9 cellular contexts compared by ENCODE assay signal in genomic region chr13:23578411-23579071, GRCh38. TPM values are rescaled to one million over a fixed set of nuclear protein-coding genes. Genes with fewer than 3 reads are reported as not detected.
DNase-seq lines count a peak whose midpoint lies in the region; ATAC-seq lines count a peak whose summit lies in the region.
"Had no signal": no experiment of that assay in that cellular context is flagged by ENCODE, and none has a peak within 500 bp of the region (broad histone marks: within the 10 kb centered on the region; RNA-seq: fewer than 3 reads in every experiment).

No MANE protein-coding gene starts in this region.

- peak; percentile 59 for ATAC-seq in HG02884 (IDR thresholded peaks at IDR 0.05; ENCODE audit: unreplicated experiment)

- DNase-seq in NCI-H2081 (lab: John Stamatoyannopoulos, UW): peak; percentile 39 to 46
- DNase-seq in NCI-H2081 treated with DMSO at 0.1 percent for 48 hours (lab: John Stamatoyannopoulos, UW): no peak
- peak; percentile 4 for DNase-seq in NCI-H2196 treated with DMSO at 0.1 percent for 48 hours (lab: John Stamatoyannopoulos, UW; ENCODE audit: unreplicated experiment)
- peak; percentile 81 for DNase-seq in activated CD4-positive, alpha-beta T cell treated with anti-CD3 and anti-CD28 coated beads for 48 hours
- DNase-seq in ecto neural progenitor cell (ENCODE audit: low spot score): peak; percentile 81
- DNase-seq in lung microvascular endothelial cell (ENCODE audit: low read depth in 2 of 2): peak; percentile 50 to 73
- peak; percentile 43 to 70 (median 52) for DNase-seq in stimulated activated CD4-positive, alpha-beta T cell treated with anti-CD3 and anti-CD28 coated beads, TNF-alpha, amount 100 ng/mL, for 48 hours (ENCODE audit: low read depth in 3 of 3)
- DNase-seq: DND-41 had no signal

RNA-seq across cellular contexts. Expression of gene TNFRSF19, which starts 8.3 kb away (rescaled TPM):
- under 0.01 and 0.22 TPM in 2 replicates for total RNA-seq in lung microvascular endothelial cell
